8 cellular contexts compared by ENCODE assay signal in the genomic region with DNA sequence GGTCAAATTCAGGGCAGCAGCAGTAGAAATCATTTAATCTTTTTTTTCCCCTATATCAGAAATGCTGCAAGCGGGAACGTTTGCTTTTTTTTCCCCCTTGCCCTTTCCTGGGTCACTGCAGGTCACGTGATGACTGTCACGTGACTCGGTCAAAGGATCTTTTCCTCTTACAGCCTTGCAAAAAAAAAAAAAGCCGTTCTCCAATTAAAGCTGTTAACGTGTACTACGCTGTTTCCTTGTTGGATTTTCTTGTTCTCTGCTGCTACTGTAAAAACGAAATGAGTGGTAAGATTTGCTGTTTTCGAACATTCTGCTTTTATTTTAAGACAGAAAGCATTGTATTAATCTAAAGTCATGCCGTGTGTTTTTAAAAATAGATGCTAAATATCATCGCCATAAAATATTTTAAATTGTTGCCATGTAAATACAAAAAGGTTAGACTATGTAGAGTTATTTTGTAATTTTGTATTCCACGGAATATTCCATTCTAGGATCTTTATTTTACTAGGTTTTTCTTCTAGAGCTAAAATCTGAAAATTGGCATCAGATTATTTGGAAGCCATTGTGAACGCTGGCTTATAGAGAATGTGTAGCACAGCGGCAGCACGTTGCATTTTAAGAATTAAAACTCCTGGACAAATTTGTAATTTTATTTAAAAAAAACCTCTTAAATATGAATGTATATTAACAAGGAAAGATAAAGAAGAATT.
A peak's percentile ranks its signal among the peaks of the same experiment; 100 is the strongest.
DNase-seq lines count a peak whose midpoint lies in the region; ATAC-seq, FAIRE-seq and TF ChIP-seq lines count a peak whose summit lies in the region.

No MANE protein-coding gene starts in this region.

- TF ChIP-seq POLR2A in A549 (IDR thresholded peaks at IDR 0.05; ENCODE audit: low read length) (no peak), GM18951 (IDR thresholded peaks at IDR 0.05; ENCODE audit: extremely low read depth, insufficient read depth, insufficient read length) (peak; percentile 29)

- H3K4me1 ChIP-seq in A549: peaks cover 26% of the 10 kb centered on the region; the same call in 2 of the 3 replicates
- peaks cover 20% of the 10 kb centered on the region for H3K4me1 ChIP-seq in RWPE2 (ENCODE audit: insufficient read depth, poor library complexity, severe bottlenecking)

- TF ChIP-seq CTCF in A549 (IDR thresholded peaks at IDR 0.05) (no peak), RWPE2 (IDR thresholded peaks at IDR 0.05; ENCODE audit: poor library complexity, severe bottlenecking) (no peak), fibroblast of villous mesenchyme (IDR thresholded peaks at IDR 0.05; ENCODE audit: insufficient read depth, low read depth, low read length) (no peak), neural cell (IDR thresholded peaks at IDR 0.05; ENCODE audit: poor library complexity, severe bottlenecking) (no peak)

- H3K36me3 ChIP-seq in RWPE2 (ENCODE audit: low read depth) (peaks cover 8% of the 10 kb centered on the region), neural cell (ENCODE audit: insufficient read depth, low read length) (peaks cover 1% of the 10 kb centered on the region)

- H3K9me2 ChIP-seq in neural cell (ENCODE audit: insufficient read depth, low read length): no peaks in the 10 kb centered on the region

- DNase-seq in A549 (ENCODE audit: low read depth in 1 of 2, low spot score in 1 of 2): peak; percentile 47 to 86
- peak; percentile 95 for DNase-seq in KBM-7
- DNase-seq in RWPE2 (ENCODE audit: low spot score): peak; percentile 55
- peak; percentile 49 for DNase-seq in activated T-helper 9 cell treated with anti-CD3 and anti-CD28 coated beads, Interleukin-2, amount 50 U/mL, for 16 hours (ENCODE audit: low read depth)
- peak; percentile 90 for DNase-seq in fibroblast of villous mesenchyme (ENCODE audit: low read depth)
- DNase-seq in stimulated activated naive CD8-positive, alpha-beta T cell treated with anti-CD3 and anti-CD28 coated beads, Interleukin-15, Interleukin-2, amounts not matched to agents 100 U/mL and 50 U/mL, for 24 hours: peak; percentile 77

- H2AFZ ChIP-seq in neural cell (ENCODE audit: low read depth, low read length): peak overlapping the region; percentile 79

- TF ChIP-seq RAD21 in A549 (conservative IDR thresholded peaks at IDR 0.05 in 1 of 2, IDR thresholded peaks at IDR 0.05 in 1 of 2) (no peak), neural cell (conservative IDR thresholded peaks at IDR 0.05) (peak; percentile 17)

- in situ Hi-C loops in GM18951 (cut with MboI; ENCODE audit: low sequenced_read_pairs, unreplicated experiment): no loop called here
- in situ Hi-C loops in KBM-7 (cut with MboI; ENCODE audit: low pct_unique_long_range_greater_than_20kb, low sequenced_read_pairs): no loop called here

- H3K27ac ChIP-seq in A549 (peak overlapping the region; percentile 46 to 72), RWPE2 (ENCODE audit: poor library complexity, severe bottlenecking) (peak overlapping the region; percentile 53), neural cell (ENCODE audit: low read length) (peak overlapping the region; percentile 87)

- no peak for TF ChIP-seq EP300 in A549 (IDR thresholded peaks at IDR 0.05)
- peak; percentile 38 for TF ChIP-seq EP300 in neural cell (conservative IDR thresholded peaks at IDR 0.05; ENCODE audit: poor library complexity, severe bottlenecking)

- no peaks in the 10 kb centered on the region for H4K20me1 ChIP-seq in neural cell (ENCODE audit: insufficient read depth)

- H3K4me3 ChIP-seq in A549 (peak overlapping the region; percentile 63), RWPE2 (ENCODE audit: severe bottlenecking) (peak overlapping the region; percentile 54), fibroblast of villous mesenchyme (ENCODE audit: low read depth, low read length) (peak overlapping the region; percentile 78), neural cell (ENCODE audit: low read length) (peak overlapping the region; percentile 68)

- H3K9ac ChIP-seq in neural cell (ENCODE audit: low read length): peak overlapping the region; percentile 73

- H3F3A ChIP-seq in neural cell (ENCODE audit: insufficient read depth, low read length, poor library complexity, severe bottlenecking): no peaks in the 10 kb centered on the region

- H3K27me3 ChIP-seq in RWPE2 (ENCODE audit: insufficient read depth, poor library complexity, severe bottlenecking) (no peaks in the 10 kb centered on the region), neural cell (ENCODE audit: insufficient read depth, low read depth, low read length) (no peaks in the 10 kb centered on the region)

- H3K9me3 ChIP-seq in A549: no peaks in the 10 kb centered on the region
- no peaks in the 10 kb centered on the region for H3K9me3 ChIP-seq in RWPE2 (ENCODE audit: severe bottlenecking)
- no peaks in the 10 kb centered on the region for H3K9me3 ChIP-seq in neural cell (ENCODE audit: low read length)

- no peak for FAIRE-seq in A549 (lab: Jason Lieb, UNC)

- POLR2A ChIA-PET in A549 (lab: Yijun Ruan, JAX): interaction anchor here (0.5 to 2.7 kb wide), 5 partner anchors 11 to 327 kb away, joined by 3 to 15 read pairs (median 4); a partner anchor contains a TSS

- H3K79me2 ChIP-seq in neural cell (replicated peaks; ENCODE audit: insufficient read depth, low read length): peaks cover 47% of the 10 kb centered on the region

- peak; percentile 66 to 75; a peak in 5 of 6 replicates for ATAC-seq in A549
- ATAC-seq in RWPE2 (ENCODE audit: low read depth): no peak
- peak; percentile 59 for ATAC-seq in stimulated activated naive CD8-positive, alpha-beta T cell treated with anti-CD3 and anti-CD28 coated beads, Interleukin-15, Interleukin-2, amounts not matched to agents 100 U/mL and 50 U/mL, for 24 hours

- H3K4me2 ChIP-seq in A549: peak overlapping the region; percentile 67
- peak overlapping the region; percentile 83 for H3K4me2 ChIP-seq in neural cell (ENCODE audit: low read length)

- WGBS in A549 (ENCODE audit: missing lambda C conversion rate): 3% methylated on average over 16 of the region's 16 CpGs

- CTCF ChIA-PET in A549 (lab: Yijun Ruan, JAX): interaction anchor here (0.6 to 1.8 kb wide), 3 partner anchors 10 to 190 kb away, joined by 3 to 5 read pairs (median 3); no protein-coding TSS in a partner anchor

TF ChIP-seq in A549, 52 proteins besides CTCF, POLR2A, EP300 and RAD21 (continues in another document):
- no peak for TF ChIP-seq CBX8 (IDR thresholded peaks at IDR 0.05)
- TF ChIP-seq HOXB5 (CRISPR knock-in tag; IDR thresholded peaks at IDR 0.05): no peak
- no peak for TF ChIP-seq RNF2 (IDR thresholded peaks at IDR 0.05; ENCODE audit: borderline replicate concordance, low read depth)
- TF ChIP-seq, protein P1, sequence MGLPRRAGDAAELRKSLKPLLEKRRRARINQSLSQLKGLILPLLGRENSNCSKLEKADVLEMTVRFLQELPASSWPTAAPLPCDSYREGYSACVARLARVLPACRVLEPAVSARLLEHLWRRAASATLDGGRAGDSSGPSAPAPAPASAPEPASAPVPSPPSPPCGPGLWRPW (IDR thresholded peaks at IDR 0.05): no peak

TF ChIP-seq in neural cell, 6 proteins besides CTCF, POLR2A, EP300 and RAD21:
- TF ChIP-seq POLR2AphosphoS5 (IDR thresholded peaks at IDR 0.05) (peak; percentile 72), TAF1 (IDR thresholded peaks at IDR 0.05; ENCODE audit: low read depth) (peak; percentile 42), MXI1 (conservative IDR thresholded peaks at IDR 0.05; ENCODE audit: poor library complexity, severe bottlenecking) (peak; percentile 75), EZH2 (IDR thresholded peaks at IDR 0.05; ENCODE audit: borderline replicate concordance, insufficient read depth, low read length, poor library complexity, severe bottlenecking) (no peak), SMC3 (conservative IDR thresholded peaks at IDR 0.05; ENCODE audit: poor library complexity) (peak; percentile 28)
- TF ChIP-seq, protein P2, sequence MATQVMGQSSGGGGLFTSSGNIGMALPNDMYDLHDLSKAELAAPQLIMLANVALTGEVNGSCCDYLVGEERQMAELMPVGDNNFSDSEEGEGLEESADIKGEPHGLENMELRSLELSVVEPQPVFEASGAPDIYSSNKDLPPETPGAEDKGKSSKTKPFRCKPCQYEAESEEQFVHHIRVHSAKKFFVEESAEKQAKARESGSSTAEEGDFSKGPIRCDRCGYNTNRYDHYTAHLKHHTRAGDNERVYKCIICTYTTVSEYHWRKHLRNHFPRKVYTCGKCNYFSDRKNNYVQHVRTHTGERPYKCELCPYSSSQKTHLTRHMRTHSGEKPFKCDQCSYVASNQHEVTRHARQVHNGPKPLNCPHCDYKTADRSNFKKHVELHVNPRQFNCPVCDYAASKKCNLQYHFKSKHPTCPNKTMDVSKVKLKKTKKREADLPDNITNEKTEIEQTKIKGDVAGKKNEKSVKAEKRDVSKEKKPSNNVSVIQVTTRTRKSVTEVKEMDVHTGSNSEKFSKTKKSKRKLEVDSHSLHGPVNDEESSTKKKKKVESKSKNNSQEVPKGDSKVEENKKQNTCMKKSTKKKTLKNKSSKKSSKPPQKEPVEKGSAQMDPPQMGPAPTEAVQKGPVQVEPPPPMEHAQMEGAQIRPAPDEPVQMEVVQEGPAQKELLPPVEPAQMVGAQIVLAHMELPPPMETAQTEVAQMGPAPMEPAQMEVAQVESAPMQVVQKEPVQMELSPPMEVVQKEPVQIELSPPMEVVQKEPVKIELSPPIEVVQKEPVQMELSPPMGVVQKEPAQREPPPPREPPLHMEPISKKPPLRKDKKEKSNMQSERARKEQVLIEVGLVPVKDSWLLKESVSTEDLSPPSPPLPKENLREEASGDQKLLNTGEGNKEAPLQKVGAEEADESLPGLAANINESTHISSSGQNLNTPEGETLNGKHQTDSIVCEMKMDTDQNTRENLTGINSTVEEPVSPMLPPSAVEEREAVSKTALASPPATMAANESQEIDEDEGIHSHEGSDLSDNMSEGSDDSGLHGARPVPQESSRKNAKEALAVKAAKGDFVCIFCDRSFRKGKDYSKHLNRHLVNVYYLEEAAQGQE (IDR thresholded peaks at IDR 0.05; ENCODE audit: borderline replicate concordance): peak; percentile 66
